ENCODE assay signal across 8 cellular contexts in genomic region chr20:2652724-2653510, GRCh38. TPM values are rescaled to one million over a fixed set of nuclear protein-coding genes. Genes with fewer than 3 reads are reported as not detected.
DNase-seq lines count a peak whose midpoint lies in the region; ATAC-seq, FAIRE-seq and TF ChIP-seq lines count a peak whose summit lies in the region.

No MANE protein-coding gene starts in this region.

- 0 to 1% (median 0%) methylated on average over 55 to 56 of the region's 56 CpGs for WGBS in small intestine, 3 donors

- H3K27me3 ChIP-seq in small intestine (ENCODE audit: control insufficient read depth in 2 of 2, insufficient read depth in 2 of 2, low read length in 2 of 2): no peaks in the 10 kb centered on the region

- no peaks in the 10 kb centered on the region for H3K9me3 Mint-ChIP-seq in activated naive CD4-positive, alpha-beta T cell treated with anti-CD3 and anti-CD28 coated beads for 36 hours

- intact Hi-C loops in activated naive CD4-positive, alpha-beta T cell treated with anti-CD3 and anti-CD28 coated beads for 36 hours (cut with micrococcal nuclease): loop anchor here (1.0 to 5.0 kb wide), 4 partner anchors 11 to 550 kb away; partner anchors contain the start of genes IDH3B, SNRPB and ZNF343

- H3K27ac Mint-ChIP-seq in activated naive CD4-positive, alpha-beta T cell treated with anti-CD3 and anti-CD28 coated beads for 36 hours: peak overlapping the region; percentile 84

- H3K4me3 Mint-ChIP-seq in activated naive CD4-positive, alpha-beta T cell treated with anti-CD3 and anti-CD28 coated beads for 36 hours: peak overlapping the region; percentile 90

- H3K27ac ChIP-seq in small intestine (ENCODE audit: low read depth in 1 of 2, low read length in 1 of 2): peak overlapping the region; percentile 3 to 72

- CTCF ChIA-PET in activated naive CD4-positive, alpha-beta T cell treated with anti-CD3 and anti-CD28 coated beads for 36 hours (lab: Charles Lee): interaction anchor here (0.6 to 1.8 kb wide), 5 partner anchors 15 to 200 kb away, joined by 3 to 5 read pairs (median 3); no protein-coding TSS in a partner anchor

- H3K36me3 Mint-ChIP-seq in activated naive CD4-positive, alpha-beta T cell treated with anti-CD3 and anti-CD28 coated beads for 36 hours (ENCODE audit: low read depth): peaks cover 56% of the 10 kb centered on the region

- ATAC-seq in HG02798 (IDR thresholded peaks at IDR 0.05; ENCODE audit: poor library complexity, unreplicated experiment): peak; percentile 46

- H3K4me3 ChIP-seq in astrocyte of the cerebellum (ENCODE audit: low read depth, low read length) (peak overlapping the region; percentile 94), iPS-18c (ENCODE audit: insufficient read depth, low read depth, low read length) (peak overlapping the region; percentile 100), small intestine (ENCODE audit: low read depth in 1 of 2, low read length in 2 of 2) (peak overlapping the region; percentile 69 to 72)

- TF ChIP-seq CTCF in astrocyte of the cerebellum (IDR thresholded peaks at IDR 0.05; ENCODE audit: low read depth, low read length, missing control alignments): no peak

- in situ Hi-C loops in astrocyte of the cerebellum (cut with HindIII; ENCODE audit: low sequenced_read_pairs): no loop called here

- peak; percentile 16 for DNase-seq in activated naive CD4-positive, alpha-beta T cell treated with anti-CD3 and anti-CD28 coated beads for 36 hours
- DNase-seq in activated naive CD4-positive, alpha-beta T cell treated with anti-CD3 and anti-CD28 coated beads, Interleukin-2, amount 50 U/mL, for 16 hours: no peak
- peak; percentile 32 for DNase-seq in NCI-H2227 treated with DMSO at 0.1 percent for 48 hours (lab: John Stamatoyannopoulos, UW)
- DNase-seq in astrocyte of the cerebellum (ENCODE audit: low read depth): no peak
- DNase-seq in small intestine: peak; percentile 56
- no peak for DNase-seq in cerebellar nuclear complex (lab: John Stamatoyannopoulos, UW)

- H3K36me3 ChIP-seq in small intestine (ENCODE audit: control insufficient read depth in 2 of 2, insufficient read depth in 2 of 2, low read length in 2 of 2): peaks cover 6 to 17% of the 10 kb centered on the region in 2 donors

- no peaks in the 10 kb centered on the region for H3K27me3 Mint-ChIP-seq in activated naive CD4-positive, alpha-beta T cell treated with anti-CD3 and anti-CD28 coated beads for 36 hours (ENCODE audit: low read depth)

- no peaks in the 10 kb centered on the region for H3K9me3 ChIP-seq in iPS-18c (ENCODE audit: control insufficient read depth, insufficient read depth, low read length)
- no peaks in the 10 kb centered on the region for H3K9me3 ChIP-seq in small intestine (ENCODE audit: control insufficient read depth, low read depth)

- H3K4me1 Mint-ChIP-seq in activated naive CD4-positive, alpha-beta T cell treated with anti-CD3 and anti-CD28 coated beads for 36 hours (ENCODE audit: low read depth): peaks cover 53% of the 10 kb centered on the region

- no peaks in the 10 kb centered on the region for H3K4me1 ChIP-seq in small intestine (ENCODE audit: control insufficient read depth in 2 of 2, insufficient read depth in 1 of 2, low read depth in 1 of 2, low read length in 1 of 2)

- FAIRE-seq in small intestine (lab: Jason Lieb, UNC): no peak

RNA-seq across cellular contexts. Expression of gene NOP56, which starts 0.5 kb away (rescaled TPM):
- total RNA-seq in activated naive CD4-positive, alpha-beta T cell treated with anti-CD3 and anti-CD28 coated beads for 36 hours: 100 to 1,000 TPM; 385 to 405 TPM
- polyA plus RNA-seq in small intestine: 100 to 1,000 TPM in 1 of 3 donors, 10 to 100 TPM in 2; 47.2 to 144 (median 53.0) TPM

RNA-seq across cellular contexts. Expression of gene IDH3B, which starts 11.1 kb away (rescaled TPM):
- 100 to 1,000 TPM; 123 to 125 TPM for total RNA-seq in activated naive CD4-positive, alpha-beta T cell treated with anti-CD3 and anti-CD28 coated beads for 36 hours
- 100 to 1,000 TPM; 120 to 142 (median 139) TPM for polyA plus RNA-seq in small intestine

RNA-seq across cellular contexts. Expression of gene EBF4, which starts 39.7 kb away (rescaled TPM):
- 1 to 10 TPM; 3.2 to 3.5 TPM for total RNA-seq in activated naive CD4-positive, alpha-beta T cell treated with anti-CD3 and anti-CD28 coated beads for 36 hours
- 1 to 10 TPM in 2 of 3 donors, under 1 TPM in 1; 0.67 to 3.5 (median 2.8) TPM for polyA plus RNA-seq in small intestine

Comparison
In these comparisons a context has a peak if more than half of its experiments do, and no peak if none do; other contexts are left out.
1. DNase-seq: peak in activated naive CD4-positive, alpha-beta T cell treated with anti-CD3 and anti-CD28 coated beads for 36 hours (single experiment), NCI-H2227 treated with DMSO at 0.1 percent for 48 hours (single experiment) and small intestine (single experiment); none in activated naive CD4-positive, alpha-beta T cell treated with anti-CD3 and anti-CD28 coated beads, Interleukin-2, amount 50 U/mL, for 16 hours (single experiment), astrocyte of the cerebellum (single experiment) and cerebellar nuclear complex (0 of 2).
2. Peak in every context shown above with its lines, with median percentiles within 50 percentile points of each other: H3K4me3 ChIP-seq.